In genomic region chr14:63295231-63295685, GRCh38 we compare ENCODE assay signal across 13 cellular contexts. TPM values are rescaled to one million over a fixed set of nuclear protein-coding genes. Genes with fewer than 3 reads are reported as not detected.
DNase-seq lines count a peak whose midpoint lies in the region; ATAC-seq lines count a peak whose summit lies in the region.
"Had no signal": no experiment of that assay in that cellular context is flagged by ENCODE, and none has a peak within 500 bp of the region (broad histone marks: within the 10 kb centered on the region; RNA-seq: fewer than 3 reads in every experiment).

No MANE protein-coding gene starts in this region.

- no peaks in the 10 kb centered on the region for H3K27me3 ChIP-seq in BLaER1 treated with 17β-estradiol and CSF1 and Interleukin-3, amounts not matched to agents 10 nM and 100 nM
- no peaks in the 10 kb centered on the region for H3K27me3 ChIP-seq in mucosa of rectum (ENCODE audit: control insufficient read depth in 2 of 2, insufficient read depth in 2 of 2, low read length in 2 of 2)

- peaks cover 42% of the 10 kb centered on the region for H3K27me3 Mint-ChIP-seq in T-helper 17 cell

- peak overlapping the region in 6 of 11 experiments; percentile 6 to 49 (median 44); a peak in 11 of 22 replicates for H3K9ac ChIP-seq in BLaER1 treated with 17β-estradiol and CSF1 and Interleukin-3, amounts not matched to agents 10 nM and 100 nM
- no peak overlapping the region for H3K9ac ChIP-seq in mucosa of rectum (ENCODE audit: low read depth in 1 of 2, low read length in 2 of 2)

- peak overlapping the region; percentile 47 to 67 (median 63); a peak in 21 of 22 replicates for H3K27ac ChIP-seq in BLaER1 treated with 17β-estradiol and CSF1 and Interleukin-3, amounts not matched to agents 10 nM and 100 nM
- H3K27ac ChIP-seq in mucosa of rectum (ENCODE audit: low read depth in 2 of 2, low read length in 2 of 2) = peak overlapping the region; percentile 3 to 32

- peak overlapping the region; percentile 7 for H3K4me3 Mint-ChIP-seq in T-helper 17 cell

- no peaks in the 10 kb centered on the region for H3K36me3 Mint-ChIP-seq in T-helper 17 cell (ENCODE audit: low read depth)

- no peak for DNase-seq in T-helper 17 cell
- DNase-seq in NCI-H1092 (lab: John Stamatoyannopoulos, UW) = no peak
- DNase-seq in GM19240 (ENCODE audit: insufficient read length, low spot score) = no peak
- DNase-seq: activated naive CD4-positive, alpha-beta T cell treated with anti-CD3 and anti-CD28 coated beads, Interleukin-2, amount 50 U/mL, for 16 hours; erythroblast; H7; NCI-H1436 treated with DMSO at 0.1 percent for 48 hours had no signal

- H4K20me1 ChIP-seq in BLaER1 treated with 17β-estradiol and CSF1 and Interleukin-3, amounts not matched to agents 10 nM and 100 nM = no peaks in the 10 kb centered on the region

- peak overlapping the region; percentile 53 to 77 (median 59) for H3K4me2 ChIP-seq in BLaER1 treated with 17β-estradiol and CSF1 and Interleukin-3, amounts not matched to agents 10 nM and 100 nM

- ATAC-seq in GM19351 (IDR thresholded peaks at IDR 0.05; ENCODE audit: unreplicated experiment) = peak; percentile 46
- no peak for ATAC-seq in T-helper 17 cell
- ATAC-seq in HG02852 (IDR thresholded peaks at IDR 0.05; ENCODE audit: unreplicated experiment) = no peak
- ATAC-seq in GM19452 (IDR thresholded peaks at IDR 0.05; ENCODE audit: unreplicated experiment) = no peak

- peaks cover 35 to 60% (median 42%) of the 10 kb centered on the region in 10 experiments for H3K4me1 ChIP-seq in BLaER1 treated with 17β-estradiol and CSF1 and Interleukin-3, amounts not matched to agents 10 nM and 100 nM
- H3K4me1 ChIP-seq in mucosa of rectum (ENCODE audit: control insufficient read depth in 2 of 2, insufficient read depth in 2 of 2, low read length in 2 of 2) = no peaks in the 10 kb centered on the region

- peaks cover 0 to 6% (median 0%) of the 10 kb centered on the region in 11 experiments; a peak in 3 of 22 replicates for H3K9me3 ChIP-seq in BLaER1 treated with 17β-estradiol and CSF1 and Interleukin-3, amounts not matched to agents 10 nM and 100 nM (replicated peaks in 1 of 11)
- no peaks in the 10 kb centered on the region for H3K9me3 ChIP-seq in T-helper 17 cell (ENCODE audit: control insufficient read depth, low read length, poor library complexity, severe bottlenecking)
- H3K9me3 ChIP-seq in mucosa of rectum (ENCODE audit: control insufficient read depth in 2 of 2, low read length in 2 of 2) = no peaks in the 10 kb centered on the region

- H3K4me1 Mint-ChIP-seq in T-helper 17 cell = peaks cover 10% of the 10 kb centered on the region

- no peak overlapping the region for H3K27ac Mint-ChIP-seq in T-helper 17 cell
- H3K27ac Mint-ChIP-seq: progenitor cell of endocrine pancreas had no signal

- no peaks in the 10 kb centered on the region for H3K36me3 ChIP-seq in BLaER1 treated with 17β-estradiol and CSF1 and Interleukin-3, amounts not matched to agents 10 nM and 100 nM
- H3K36me3 ChIP-seq in mucosa of rectum (ENCODE audit: control insufficient read depth in 2 of 2, insufficient read depth in 2 of 2, low read length in 2 of 2) = no peaks in the 10 kb centered on the region

- H3K4me3 ChIP-seq in BLaER1 treated with 17β-estradiol and CSF1 and Interleukin-3, amounts not matched to agents 10 nM and 100 nM = peak overlapping the region in 1 of 10 experiments; percentile 11; a peak in 3 of 20 replicates
- H3K4me3 ChIP-seq in mucosa of rectum (ENCODE audit: low read length in 2 of 2) = peak overlapping the region in 1 of 2 donors; percentile 32

RNA-seq across cellular contexts. Expression of gene GPHB5, which starts 23.5 kb away (rescaled TPM):
- not detected for total RNA-seq in T-helper 17 cell
- total RNA-seq: H7, progenitor cell of endocrine pancreas had no signal

Comparison
In these comparisons a context has a peak if more than half of its experiments do, and no peak if none do; other contexts are left out.
1. H3K9ac ChIP-seq: peak in BLaER1 treated with 17β-estradiol and CSF1 and Interleukin-3, amounts not matched to agents 10 nM and 100 nM (6 of 11); none in mucosa of rectum (0 of 2).